ENCODE assay signal across 22 cellular contexts in genomic region chr5:94025788-94026473, GRCh38.
DNase-seq lines count a peak whose midpoint lies in the region; TF ChIP-seq lines count a peak whose summit lies in the region.
"Had no signal": no experiment of that assay in that cellular context is flagged by ENCODE, and none has a peak within 500 bp of the region (broad histone marks: within the 10 kb centered on the region; RNA-seq: fewer than 3 reads in every experiment).

No MANE protein-coding gene starts in this region.

- H3K4me1 ChIP-seq in Peyer's patch (no peaks in the 10 kb centered on the region), spleen (no peaks in the 10 kb centered on the region)
- H3K4me1 ChIP-seq: upper lobe of left lung had no signal

- H3K4me3 Mint-ChIP-seq in glutamatergic neuron (ENCODE audit: unreplicated experiment): no peak overlapping the region
- H3K4me3 Mint-ChIP-seq: activated naive CD4-positive, alpha-beta T cell treated with anti-CD3 and anti-CD28 coated beads, Interleukin-2, amount 50 U/mL, for 24 hours; activated T-cell treated with anti-CD3 and anti-CD28 coated beads, Interleukin-2, amount 50 U/mL, for 24 hours; immature natural killer cell; natural killer cell had no signal

- no peaks in the 10 kb centered on the region for H3K27me3 Mint-ChIP-seq in glutamatergic neuron (ENCODE audit: unreplicated experiment)
- H3K27me3 Mint-ChIP-seq: activated naive CD4-positive, alpha-beta T cell treated with anti-CD3 and anti-CD28 coated beads, Interleukin-2, amount 50 U/mL, for 24 hours; activated T-cell treated with anti-CD3 and anti-CD28 coated beads, Interleukin-2, amount 50 U/mL, for 24 hours had no signal

- H3K4me3 ChIP-seq in Peyer's patch (no peak overlapping the region), spleen (no peak overlapping the region)
- H3K4me3 ChIP-seq: body of pancreas, SK-N-MC, upper lobe of left lung had no signal

- no peaks in the 10 kb centered on the region for H3K36me3 Mint-ChIP-seq in glutamatergic neuron (ENCODE audit: unreplicated experiment)
- H3K36me3 Mint-ChIP-seq: natural killer cell had no signal

- no peaks in the 10 kb centered on the region for H3K36me3 ChIP-seq in Peyer's patch
- peaks cover 0 to 47% (median 3%) of the 10 kb centered on the region in 6 donors for H3K36me3 ChIP-seq in spleen

- no peak overlapping the region for H3K27ac Mint-ChIP-seq in glutamatergic neuron (ENCODE audit: unreplicated experiment)
- H3K27ac Mint-ChIP-seq: activated naive CD4-positive, alpha-beta T cell treated with anti-CD3 and anti-CD28 coated beads, Interleukin-2, amount 50 U/mL, for 24 hours; activated T-cell treated with anti-CD3 and anti-CD28 coated beads, Interleukin-2, amount 50 U/mL, for 24 hours had no signal

- no peaks in the 10 kb centered on the region for H3K9me3 Mint-ChIP-seq in glutamatergic neuron (ENCODE audit: unreplicated experiment)
- H3K9me3 Mint-ChIP-seq: immature natural killer cell, natural killer cell had no signal

- H3K4me1 Mint-ChIP-seq in glutamatergic neuron (ENCODE audit: low read depth, unreplicated experiment): no peaks in the 10 kb centered on the region
- H3K4me1 Mint-ChIP-seq: activated naive CD4-positive, alpha-beta T cell treated with anti-CD3 and anti-CD28 coated beads, Interleukin-2, amount 50 U/mL, for 24 hours had no signal

- intact Hi-C loops in spleen (cut with DNase I; ENCODE audit: low total_unique reads): no loop called here

- H3K9me3 ChIP-seq in Peyer's patch (no peaks in the 10 kb centered on the region), spleen (peaks cover 0 to 3% (median 0%) of the 10 kb centered on the region in 8 donors)
- H3K9me3 ChIP-seq: body of pancreas, upper lobe of left lung had no signal

- H3K27ac ChIP-seq in Peyer's patch (no peak overlapping the region), spleen (no peak overlapping the region)
- H3K27ac ChIP-seq: body of pancreas, epithelial cell of prostate, SK-N-MC, upper lobe of left lung had no signal

- WGBS in spleen, 5 donors: 92 to 98% (median 96%) methylated on average over 9 to 10 of the region's 10 CpGs

- DNase-seq in NCI-H146 (lab: John Stamatoyannopoulos, UW) (peak; percentile 26), NCI-H146 treated with DMSO at 0.1 percent for 48 hours (lab: John Stamatoyannopoulos, UW; ENCODE audit: unreplicated experiment) (no peak), Peyer's patch (peak in 2 of 3 donors; percentile 58 to 72), glutamatergic neuron (peak; percentile 10), spleen (peak; percentile 71), SKM-1 (lab: John Stamatoyannopoulos, UW; ENCODE audit: unreplicated experiment) (no peak), pons (ENCODE audit: low spot score) (no peak)
- no peak for DNase-seq in activated CD4-positive, alpha-beta T cell treated with anti-CD3 and anti-CD28 coated beads, Interleukin-2, amount 50 U/mL, for 1 hour
- DNase-seq: activated T-cell treated with anti-CD3 and anti-CD28 coated beads, Interleukin-2, amount 50 U/mL, for 24 hours; body of pancreas; dermis blood vessel endothelial cell; DMS153; immature natural killer cell; natural killer cell; NCI-H2029; OCI-M1; stimulated activated CD4-positive, alpha-beta T cell treated with anti-CD3 and anti-CD28 coated beads, Interleukin-15, amount 100 ng/mL, for 24 hours; stimulated activated naive CD8-positive, alpha-beta T cell treated with anti-CD3 and anti-CD28 coated beads, Interleukin-15, Interleukin-2, amounts not matched to agents 100 U/mL and 50 U/mL, for 24 hours had no signal

- no peak for TF ChIP-seq POLR2A in Peyer's patch (IDR thresholded peaks at IDR 0.05)
- no peak for TF ChIP-seq POLR2A in spleen (IDR thresholded peaks at IDR 0.05)

- H3K27me3 ChIP-seq in Peyer's patch: no peaks in the 10 kb centered on the region
- no peaks in the 10 kb centered on the region for H3K27me3 ChIP-seq in spleen (replicated peaks in 1 of 7)
- H3K27me3 ChIP-seq: body of pancreas, upper lobe of left lung had no signal

- TF ChIP-seq CTCF in Peyer's patch (IDR thresholded peaks at IDR 0.05) (peak in 3 of 6 experiments; percentile 11 to 15 (median 14)), glutamatergic neuron (IDR thresholded peaks at IDR 0.05; ENCODE audit: partially characterized antibody, unreplicated experiment) (no peak), spleen (IDR thresholded peaks at IDR 0.05 in 8 of 11, conservative IDR thresholded peaks at IDR 0.05 in 3 of 11) (no peak)

Comparison
In these comparisons a context has a peak if more than half of its experiments do, and no peak if none do; other contexts are left out.
1. DNase-seq: peak in NCI-H146 (single experiment), Peyer's patch (2 of 3), glutamatergic neuron (single experiment) and spleen (single experiment); none in NCI-H146 treated with DMSO at 0.1 percent for 48 hours (single experiment), activated CD4-positive, alpha-beta T cell treated with anti-CD3 and anti-CD28 coated beads, Interleukin-2, amount 50 U/mL, for 1 hour (single experiment), SKM-1 (single experiment) and pons (single experiment).